In the genomic region with DNA sequence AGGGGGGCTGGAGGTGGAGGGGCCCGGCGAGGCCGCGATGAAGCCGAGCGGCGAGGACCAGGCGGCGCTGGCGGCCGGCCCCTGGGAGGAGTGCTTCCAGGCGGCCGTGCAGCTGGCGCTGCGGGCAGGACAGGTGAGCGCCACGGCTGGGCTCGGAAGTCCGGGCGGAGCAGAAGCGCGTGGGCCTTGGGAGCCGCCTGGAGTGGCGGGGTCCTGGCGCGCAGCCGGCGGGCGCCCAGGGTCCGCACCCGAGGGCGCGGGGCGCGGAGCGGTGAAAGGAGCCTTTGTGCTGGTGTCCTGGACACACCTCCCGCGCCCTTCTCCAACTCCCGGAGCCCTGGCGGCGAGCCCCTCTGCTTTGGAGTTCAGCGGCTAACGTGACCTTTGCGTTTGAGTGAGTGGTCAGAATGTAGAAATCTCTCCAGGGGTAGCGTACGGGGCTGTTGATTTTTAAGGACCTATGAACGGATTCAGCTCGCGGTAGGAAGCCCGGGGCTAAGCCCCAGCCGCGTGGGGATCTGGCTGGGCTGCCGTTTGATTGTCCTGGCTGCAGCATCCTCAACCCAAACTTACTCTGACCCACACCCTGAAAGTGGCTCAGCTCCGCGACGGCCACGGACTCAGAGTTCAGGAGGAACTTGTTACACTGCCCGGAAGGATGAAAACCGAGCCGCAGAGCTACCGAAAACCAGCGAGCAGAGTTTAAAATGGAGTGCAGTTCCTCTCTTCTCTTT, we compare ENCODE assay signal across 8 cellular contexts. TPM values are rescaled to one million over a fixed set of nuclear protein-coding genes. Genes with fewer than 3 reads are reported as not detected.
DNase-seq lines count a peak whose midpoint lies in the region; ATAC-seq and TF ChIP-seq lines count a peak whose summit lies in the region.

No MANE protein-coding gene starts in this region.

- peak overlapping the region; percentile 71 for H3K27ac Mint-ChIP-seq in activated naive CD8-positive, alpha-beta T cell treated with anti-CD3 and anti-CD28 coated beads for 36 hours

- H3K4me1 ChIP-seq in right cardiac atrium (ENCODE audit: control insufficient read depth, insufficient read depth, low read length) (no peaks in the 10 kb centered on the region), sigmoid colon (peaks cover 0 to 36% (median 19%) of the 10 kb centered on the region in 4 donors)

- no peaks in the 10 kb centered on the region for H3K9me3 Mint-ChIP-seq in activated naive CD8-positive, alpha-beta T cell treated with anti-CD3 and anti-CD28 coated beads for 36 hours

- H3K27me3 ChIP-seq in right cardiac atrium (ENCODE audit: control insufficient read depth, insufficient read depth) (no peaks in the 10 kb centered on the region), sigmoid colon (no peaks in the 10 kb centered on the region)

- peak overlapping the region; percentile 73 for H3K27ac ChIP-seq in right cardiac atrium (ENCODE audit: low read length)
- peak overlapping the region; percentile 89 to 99 (median 96) for H3K27ac ChIP-seq in sigmoid colon

- H3K9me3 ChIP-seq in right cardiac atrium (ENCODE audit: control insufficient read depth, low read length) (no peaks in the 10 kb centered on the region), sigmoid colon (no peaks in the 10 kb centered on the region)

- H3K36me3 Mint-ChIP-seq in activated naive CD8-positive, alpha-beta T cell treated with anti-CD3 and anti-CD28 coated beads for 36 hours: no peaks in the 10 kb centered on the region

- WGBS in right cardiac atrium: 1% methylated on average over 62 of the region's 62 CpGs
- WGBS in sigmoid colon, 2 donors: 0 to 1% methylated on average over 62 of the region's 62 CpGs

- TF ChIP-seq EP300 in sigmoid colon (IDR thresholded peaks at IDR 0.05): no peak

- H3K4me3 ChIP-seq in right cardiac atrium (ENCODE audit: low read length) (peak overlapping the region; percentile 73), sigmoid colon (peak overlapping the region; percentile 72 to 82 (median 80))

- DNase-seq in activated CD4-positive, CD25-positive, alpha-beta regulatory T cell treated with anti-CD3 and anti-CD28 coated beads, Interleukin-2, amount 50 U/mL, for 72 hours: peak; percentile 49
- DNase-seq in activated CD4-positive, CD25-positive, alpha-beta regulatory T cell (lab: John Stamatoyannopoulos, UW): no peak
- DNase-seq in NCI-H69 (lab: John Stamatoyannopoulos, UW): peak; percentile 52
- no peak for DNase-seq in activated naive CD8-positive, alpha-beta T cell treated with anti-CD3 and anti-CD28 coated beads for 36 hours
- DNase-seq in right cardiac atrium: peak; percentile 59 to 80 (median 75)
- DNase-seq in sigmoid colon: peak; percentile 79
- DNase-seq in pons (ENCODE audit: low spot score): no peak

- intact Hi-C loops in right cardiac atrium (cut with DNase I) (loop anchor here in 2 of 4 donors (2.0 to 5.0 kb wide), 2 partner anchors 34 to 35 kb away; no protein-coding TSS in a partner anchor), sigmoid colon (cut with DNase I) (loop anchor here (2.0 to 10.0 kb wide), 2 partner anchors 35 to 127 kb away; a partner anchor contains a TSS)

- H3K27me3 Mint-ChIP-seq in activated naive CD8-positive, alpha-beta T cell treated with anti-CD3 and anti-CD28 coated beads for 36 hours: no peaks in the 10 kb centered on the region

- no peak for TF ChIP-seq CTCF in sigmoid colon (IDR thresholded peaks at IDR 0.05)

- TF ChIP-seq POLR2A in sigmoid colon (IDR thresholded peaks at IDR 0.05): no peak

- no peaks in the 10 kb centered on the region for H3K36me3 ChIP-seq in sigmoid colon

- peak overlapping the region; percentile 88 for H3K4me3 Mint-ChIP-seq in activated naive CD8-positive, alpha-beta T cell treated with anti-CD3 and anti-CD28 coated beads for 36 hours

- ATAC-seq in HG02840 (IDR thresholded peaks at IDR 0.05; ENCODE audit: low FRiP score, unreplicated experiment) (peak; percentile 17), right cardiac atrium (peak; percentile 0 to 15)

- H3K4me1 Mint-ChIP-seq in activated naive CD8-positive, alpha-beta T cell treated with anti-CD3 and anti-CD28 coated beads for 36 hours: peaks cover 20% of the 10 kb centered on the region

RNA-seq across cellular contexts. Expression of a gene that starts 0.5 kb away (rescaled TPM):
- 10 to 100 TPM; 16.0 to 17.2 TPM for total RNA-seq in activated naive CD8-positive, alpha-beta T cell treated with anti-CD3 and anti-CD28 coated beads for 36 hours
- total RNA-seq in right cardiac atrium (10 to 100 TPM; 19.8 to 26.9 (median 23.1) TPM), sigmoid colon (10 to 100 TPM; 21.3 to 66.5 (median 29.1) TPM)
- polyA plus RNA-seq in right cardiac atrium (21.9 TPM), sigmoid colon (100 to 1,000 TPM in 1 of 3 donors, 10 to 100 TPM in 2; 88.1 to 138 (median 99.6) TPM)

Comparison
In these comparisons a context has a peak if more than half of its experiments do, and no peak if none do; other contexts are left out.
1. DNase-seq: peak in activated CD4-positive, CD25-positive, alpha-beta regulatory T cell treated with anti-CD3 and anti-CD28 coated beads, Interleukin-2, amount 50 U/mL, for 72 hours (single experiment), NCI-H69 (single experiment), right cardiac atrium (3 of 3) and sigmoid colon (single experiment); none in activated CD4-positive, CD25-positive, alpha-beta regulatory T cell (0 of 4), activated naive CD8-positive, alpha-beta T cell treated with anti-CD3 and anti-CD28 coated beads for 36 hours (single experiment) and pons (single experiment).